11 cellular contexts compared by ENCODE assay signal in genomic region chr9:93587651-93588347, GRCh38. TPM values are rescaled to one million over a fixed set of nuclear protein-coding genes. Genes with fewer than 3 reads are reported as not detected.
DNase-seq lines count a peak whose midpoint lies in the region; ATAC-seq, FAIRE-seq and TF ChIP-seq lines count a peak whose summit lies in the region.
"Had no signal": no experiment of that assay in that cellular context is flagged by ENCODE, and none has a peak within 500 bp of the region (broad histone marks: within the 10 kb centered on the region; RNA-seq: fewer than 3 reads in every experiment).

No MANE protein-coding gene starts in this region.

- in situ Hi-C loops in astrocyte of the spinal cord (cut with HindIII; ENCODE audit: low sequenced_read_pairs): no loop called here

- no peak for FAIRE-seq in GM12892 (lab: Jason Lieb, UNC)
- FAIRE-seq: small intestine had no signal

- TF ChIP-seq POLR2A in GM12892 (IDR thresholded peaks at IDR 0.05; ENCODE audit: low read depth, low read length): no peak

- peaks cover 6% of the 10 kb centered on the region for H3K9me3 ChIP-seq in left ventricle myocardium inferior (replicated peaks)

- ATAC-seq in GM19023 (IDR thresholded peaks at IDR 0.05; ENCODE audit: unreplicated experiment) (no peak), GM21619 (IDR thresholded peaks at IDR 0.05; ENCODE audit: unreplicated experiment) (no peak)

- H3K4me3 ChIP-seq in H7 (ENCODE audit: insufficient read depth, low read depth, low read length) (no peak overlapping the region), astrocyte of the spinal cord (ENCODE audit: low read depth, low read length) (no peak overlapping the region), left ventricle myocardium inferior (no peak overlapping the region), retinal pigment epithelial cell (ENCODE audit: low read length) (no peak overlapping the region)

- peak; percentile 31 for TF ChIP-seq CTCF in astrocyte of the spinal cord (IDR thresholded peaks at IDR 0.05; ENCODE audit: low read depth, low read length)
- TF ChIP-seq CTCF in left ventricle myocardium inferior (IDR thresholded peaks at IDR 0.05; ENCODE audit: borderline replicate concordance): peak; percentile 44
- TF ChIP-seq CTCF in retinal pigment epithelial cell (conservative IDR thresholded peaks at IDR 0.05; ENCODE audit: low read depth, low read length): peak; percentile 36

- no peak overlapping the region for H3K27ac ChIP-seq in left ventricle myocardium inferior (replicated peaks)

- intact Hi-C loops in left ventricle myocardium inferior (cut with micrococcal nuclease): loop anchor here (5.0 kb wide), 1 partner anchor 445 kb away; no protein-coding TSS in a partner anchor

- peaks cover 85% of the 10 kb centered on the region for H3K4me1 ChIP-seq in left ventricle myocardium inferior

- H3K27me3 ChIP-seq in H7 (ENCODE audit: control insufficient read depth, insufficient read depth, low read length): no peaks in the 10 kb centered on the region
- H3K27me3 ChIP-seq in left ventricle myocardium inferior (ENCODE audit: low read depth): no peaks in the 10 kb centered on the region

- H3K36me3 ChIP-seq in H7 (replicated peaks; ENCODE audit: control insufficient read depth, insufficient read depth, low read length) (no peaks in the 10 kb centered on the region), left ventricle myocardium inferior (no peaks in the 10 kb centered on the region)

- DNase-seq in H7: peak; percentile 54
- no peak for DNase-seq in astrocyte of the spinal cord (ENCODE audit: low read depth, low spot score)
- no peak for DNase-seq in left ventricle myocardium inferior
- no peak for DNase-seq in retinal pigment epithelial cell (ENCODE audit: low read depth)
- no peak for DNase-seq in GM12892 (ENCODE audit: insufficient read length)
- DNase-seq in stimulated activated naive CD4-positive, alpha-beta T cell (lab: John Stamatoyannopoulos, UW): no peak
- DNase-seq: NCI-H2081 treated with DMSO at 0.1 percent for 48 hours, RPMI8226, small intestine had no signal

RNA-seq across cellular contexts. Expression of gene PHF2, which starts 11.4 kb away (rescaled TPM):
- total RNA-seq in H7 (2014; rRNA removed; shearing (Covaris generic)): 10.3 and 10.6 TPM in 2 replicates
- 27.4 TPM for total RNA-seq in left ventricle myocardium inferior
- 7.4 TPM for polyA plus RNA-seq in GM12892 (2012; ENCODE audit: missing spikeins)
